Comparison of ENCODE assay signal across 28 cellular contexts in genomic region chr18:74190086-74190485, GRCh38. TPM values are rescaled to one million over a fixed set of nuclear protein-coding genes. Genes with fewer than 3 reads are reported as not detected.
DNase-seq lines count a peak whose midpoint lies in the region; TF ChIP-seq lines count a peak whose summit lies in the region.
"Had no signal": no experiment of that assay in that cellular context is flagged by ENCODE, and none has a peak within 500 bp of the region (broad histone marks: within the 10 kb centered on the region; RNA-seq: fewer than 3 reads in every experiment).

No MANE protein-coding gene starts in this region.

- POLR2A ChIA-PET in AG04450 (lab: Yijun Ruan, JAX), result interaction anchor here (0.7 kb wide), 1 partner anchor 43 kb away, joined by 3 read pairs; no protein-coding TSS in a partner anchor

- no peaks in the 10 kb centered on the region for H3K4me1 ChIP-seq in BE2C
- H3K4me1 ChIP-seq: spleen had no signal

- H3K4me3 ChIP-seq in AG04450 (ENCODE audit: low read depth, low read length) (no peak overlapping the region), BE2C (ENCODE audit: low read depth, low read length) (no peak overlapping the region)
- H3K4me3 ChIP-seq: hepatocyte, PC-9, spleen had no signal

- H3K36me3 ChIP-seq in BE2C, result no peaks in the 10 kb centered on the region
- H3K36me3 ChIP-seq: spleen had no signal

- H3K9me3 ChIP-seq in AG04450 (ENCODE audit: control insufficient read depth, insufficient read depth, low read length) (no peaks in the 10 kb centered on the region), BE2C (no peaks in the 10 kb centered on the region)
- H3K9me3 ChIP-seq: spleen had no signal

- CTCF ChIA-PET in AG04450 (lab: Charles Lee), result interaction anchor here (0.6 to 5.1 kb wide), 3 partner anchors 152 to 361 kb away, joined by 3 to 29 read pairs (median 7); no protein-coding TSS in a partner anchor

- H3K27me3 ChIP-seq in AG04450 (ENCODE audit: control insufficient read depth, insufficient read depth, low read length) (peaks cover 3% of the 10 kb centered on the region), BE2C (no peaks in the 10 kb centered on the region; the same call in 1 of the 2 replicates)
- H3K27me3 ChIP-seq: hepatocyte had no signal

- DNase-seq in AG04450 (ENCODE audit: low read depth, low spot score) (peak; percentile 60), GM04503 (ENCODE audit: low read depth) (peak; percentile 51), astrocyte of the hippocampus (ENCODE audit: low read depth, low spot score) (peak; percentile 20), iris pigment epithelial cell (ENCODE audit: low read depth) (peak; percentile 74), BE2C (no peak), NCI-H146 treated with DMSO at 0.1 percent for 48 hours (lab: John Stamatoyannopoulos, UW; ENCODE audit: unreplicated experiment) (no peak), NCI-H510A treated with DMSO at 0.1 percent for 48 hours (lab: John Stamatoyannopoulos, UW) (no peak)
- DNase-seq: activated CD4-positive, alpha-beta T cell treated with anti-CD3 and anti-CD28 coated beads, Interleukin-2, amount 50 U/mL, for 1 hour; activated naive CD4-positive, alpha-beta T cell treated with anti-CD3 and anti-CD28 coated beads, Interleukin-2, amount 10 ng/mL, durations not matched to agents 7 days and 5 days; aorta; CD4-positive, alpha-beta T cell; GF-D8; H7; naive thymus-derived CD4-positive, alpha-beta T cell; NCI-H1092; NCI-H2081 treated with DMSO at 0.1 percent for 48 hours; NCI-H510A; NK-92 treated with Interleukin-12 subunit alpha and Interleukin-12 subunit beta, amount 100 ng/mL, for 24 hours; retina; SHP77 treated with DMSO at 0.1 percent for 48 hours; spleen; stimulated activated CD4-positive, alpha-beta T cell treated with anti-CD3 and anti-CD28 coated beads, Interleukin-2, amount 100 ng/mL, for 48 hours; substantia nigra; SW 1271 had no signal

- peak overlapping the region; percentile 75 for H3K27ac ChIP-seq in AG04450 (ENCODE audit: low read depth, low read length)
- H3K27ac ChIP-seq: hepatocyte, HL-60, PC-9, spleen had no signal

- TF ChIP-seq CTCF in AG04450 (IDR thresholded peaks at IDR 0.05; ENCODE audit: low read depth, low read length) (no peak), BE2C (IDR thresholded peaks at IDR 0.05; ENCODE audit: low read depth, low read length) (no peak)

RNA-seq across cellular contexts. Expression of gene TIMM21, which starts 41.8 kb away (rescaled TPM):
- polyA plus RNA-seq in AG04450 (2011; rRNA removed), result 49.0 and 52.7 TPM in 2 replicates
- polyA minus RNA-seq in AG04450 (2011; rRNA and poly(A)+ RNA removed), result 23.7 and 24.9 TPM in 2 replicates
- 49.1 TPM for polyA plus RNA-seq in BE2C (2012; ENCODE audit: insufficient read depth, insufficient read length, low read depth)

RNA-seq across cellular contexts. Expression of gene FBXO15, which starts 42.5 kb away (rescaled TPM):
- 0.91 and 1.4 TPM in 2 replicates for polyA plus RNA-seq in AG04450 (2011; rRNA removed)
- 0.69 and 2.2 TPM in 2 replicates for polyA minus RNA-seq in AG04450 (2011; rRNA and poly(A)+ RNA removed)
- polyA plus RNA-seq in BE2C (2012; ENCODE audit: insufficient read depth, insufficient read length, low read depth), result 0.56 TPM
- polyA plus RNA-seq: endothelial cell of umbilical vein had no signal

Comparison
In these comparisons a context has a peak if more than half of its experiments do, and no peak if none do; other contexts are left out.
1. DNase-seq: peak in AG04450 (single experiment), GM04503 (single experiment), astrocyte of the hippocampus (single experiment) and iris pigment epithelial cell (single experiment); none in BE2C (single experiment), NCI-H146 treated with DMSO at 0.1 percent for 48 hours (single experiment) and NCI-H510A treated with DMSO at 0.1 percent for 48 hours (single experiment).